ENCODE assay signal across 15 cellular contexts in genomic region chr22:45861259-45861658, GRCh38.
DNase-seq lines count a peak whose midpoint lies in the region; TF ChIP-seq lines count a peak whose summit lies in the region.
"Had no signal": no experiment of that assay in that cellular context is flagged by ENCODE, and none has a peak within 500 bp of the region (broad histone marks: within the 10 kb centered on the region; RNA-seq: fewer than 3 reads in every experiment).

No MANE protein-coding gene starts in this region.

- H4K20me1 ChIP-seq in osteoblast (ENCODE audit: insufficient read depth, low read length), result peaks cover 5% of the 10 kb centered on the region

- BruUV-seq in Calu3 (replicated peaks; lab: Mats Ljungman, UMichigan), result no TSS peak

- peak overlapping the region; percentile 19 for H3K27ac Mint-ChIP-seq in Calu3 (ENCODE audit: unreplicated experiment)
- H3K27ac Mint-ChIP-seq: CD4-positive, CD25-positive, alpha-beta regulatory T cell had no signal

- H3K36me3 ChIP-seq in esophagus muscularis mucosa (peaks cover 0 to 27% (median 9%) of the 10 kb centered on the region in 4 donors), osteoblast (ENCODE audit: insufficient read depth, low read length) (peaks cover 3% of the 10 kb centered on the region)

- H3K36me3 Mint-ChIP-seq in Calu3 (ENCODE audit: insufficient read depth, unreplicated experiment), result peaks cover 50% of the 10 kb centered on the region

- no peak overlapping the region for H3K27ac ChIP-seq in esophagus muscularis mucosa (replicated peaks in 1 of 4)
- no peak overlapping the region for H3K27ac ChIP-seq in osteoblast (ENCODE audit: low read depth, low read length)
- H3K27ac ChIP-seq: BLaER1 treated with 17β-estradiol and CSF1 and Interleukin-3, amounts not matched to agents 10 nM and 100 nM; GM23248; HL-60 had no signal

- H3K9me3 ChIP-seq in esophagus muscularis mucosa, result peaks cover 0 to 7% (median 0%) of the 10 kb centered on the region in 4 donors
- peaks cover 3% of the 10 kb centered on the region for H3K9me3 ChIP-seq in osteoblast (ENCODE audit: low read depth, low read length)
- H3K9me3 ChIP-seq: BLaER1 treated with 17β-estradiol and CSF1 and Interleukin-3, amounts not matched to agents 10 nM and 100 nM had no signal

- no peaks in the 10 kb centered on the region for H3K27me3 Mint-ChIP-seq in Calu3 (ENCODE audit: unreplicated experiment)

- no peak overlapping the region for H2AFZ ChIP-seq in osteoblast (ENCODE audit: low read length)
- H2AFZ ChIP-seq: GM23248 had no signal

- H3K4me1 Mint-ChIP-seq in Calu3 (ENCODE audit: low read depth, unreplicated experiment), result peaks cover 39% of the 10 kb centered on the region

- no peaks in the 10 kb centered on the region for H3K9me3 Mint-ChIP-seq in Calu3 (ENCODE audit: low read depth, unreplicated experiment)

- CTCF ChIA-PET in Calu3 (lab: Charles Lee), result no interaction called here

- H3K4me1 ChIP-seq in esophagus muscularis mucosa, result peaks cover 0 to 22% (median 14%) of the 10 kb centered on the region in 4 donors
- peaks cover 7% of the 10 kb centered on the region for H3K4me1 ChIP-seq in osteoblast (ENCODE audit: insufficient read depth, low read length)

- TF ChIP-seq CTCF in Calu3 (IDR thresholded peaks at IDR 0.05; ENCODE audit: unreplicated experiment), result no peak
- no peak for TF ChIP-seq CTCF in esophagus muscularis mucosa (IDR thresholded peaks at IDR 0.05)
- TF ChIP-seq CTCF in osteoblast (IDR thresholded peaks at IDR 0.05; ENCODE audit: extremely low read depth, low read depth, low read length), result no peak

- DNase-seq in activated CD8-positive, alpha-beta memory T cell treated with anti-CD3 and anti-CD28 coated beads for 24 hours, result peak; percentile 52
- DNase-seq in activated CD8-positive, alpha-beta memory T cell treated with anti-CD3 and anti-CD28 coated beads, Interleukin-2, amount 50 U/mL, for 4 hours, result no peak
- no peak for DNase-seq in Calu3
- peak; percentile 90 for DNase-seq in esophagus muscularis mucosa (ENCODE audit: extremely low spot score)
- DNase-seq in osteoblast (ENCODE audit: insufficient read length, low spot score, missing footprints), result peak; percentile 36
- DNase-seq in NCI-H510A treated with DMSO at 0.1 percent for 48 hours (lab: John Stamatoyannopoulos, UW), result no peak
- no peak for DNase-seq in COR-L47 (lab: John Stamatoyannopoulos, UW)
- DNase-seq: 8988T; ACHN; CD4-positive, CD25-positive, alpha-beta regulatory T cell; DMS79; GM23248 had no signal

- H3K27me3 ChIP-seq in esophagus muscularis mucosa, result peaks cover 0 to 13% (median 1%) of the 10 kb centered on the region in 4 donors
- peaks cover 7% of the 10 kb centered on the region for H3K27me3 ChIP-seq in osteoblast (ENCODE audit: insufficient read depth, low read length)

- intact Hi-C loops in Calu3 (cut with micrococcal nuclease; ENCODE audit: unreplicated experiment), result loop anchor here (10.0 kb wide), 1 partner anchor 286 kb away; no protein-coding TSS in a partner anchor
- intact Hi-C loops in esophagus muscularis mucosa (cut with DNase I), result no loop called here

- no peak overlapping the region for H3K4me2 ChIP-seq in osteoblast (ENCODE audit: insufficient read depth, low read length)
- H3K4me2 ChIP-seq: BLaER1 treated with 17β-estradiol and CSF1 and Interleukin-3, amounts not matched to agents 10 nM and 100 nM had no signal

- no peak overlapping the region for H3K4me3 Mint-ChIP-seq in Calu3 (ENCODE audit: low read depth, unreplicated experiment)

- H3K4me3 ChIP-seq in esophagus muscularis mucosa (no peak overlapping the region), osteoblast (ENCODE audit: insufficient read depth, low read length) (no peak overlapping the region)
- H3K4me3 ChIP-seq: BLaER1 treated with 17β-estradiol and CSF1 and Interleukin-3, amounts not matched to agents 10 nM and 100 nM; GM12878; GM23248 had no signal

- 72% methylated on average over 8 of the region's 8 CpGs for WGBS in esophagus muscularis mucosa

- no peaks in the 10 kb centered on the region for H3K79me2 ChIP-seq in osteoblast (ENCODE audit: insufficient read depth, low read length)

- TF ChIP-seq EP300 in esophagus muscularis mucosa (IDR thresholded peaks at IDR 0.05), result no peak

- TF ChIP-seq POLR2A in esophagus muscularis mucosa (IDR thresholded peaks at IDR 0.05; ENCODE audit: low read depth), result no peak

Comparison
In these comparisons a context has a peak if more than half of its experiments do, and no peak if none do; other contexts are left out.
1. DNase-seq: peak in activated CD8-positive, alpha-beta memory T cell treated with anti-CD3 and anti-CD28 coated beads for 24 hours (single experiment), esophagus muscularis mucosa (single experiment) and osteoblast (single experiment); none in activated CD8-positive, alpha-beta memory T cell treated with anti-CD3 and anti-CD28 coated beads, Interleukin-2, amount 50 U/mL, for 4 hours (single experiment), Calu3 (single experiment), NCI-H510A treated with DMSO at 0.1 percent for 48 hours (single experiment) and COR-L47 (single experiment).